7 cellular contexts compared by ENCODE assay signal in the genomic region with DNA sequence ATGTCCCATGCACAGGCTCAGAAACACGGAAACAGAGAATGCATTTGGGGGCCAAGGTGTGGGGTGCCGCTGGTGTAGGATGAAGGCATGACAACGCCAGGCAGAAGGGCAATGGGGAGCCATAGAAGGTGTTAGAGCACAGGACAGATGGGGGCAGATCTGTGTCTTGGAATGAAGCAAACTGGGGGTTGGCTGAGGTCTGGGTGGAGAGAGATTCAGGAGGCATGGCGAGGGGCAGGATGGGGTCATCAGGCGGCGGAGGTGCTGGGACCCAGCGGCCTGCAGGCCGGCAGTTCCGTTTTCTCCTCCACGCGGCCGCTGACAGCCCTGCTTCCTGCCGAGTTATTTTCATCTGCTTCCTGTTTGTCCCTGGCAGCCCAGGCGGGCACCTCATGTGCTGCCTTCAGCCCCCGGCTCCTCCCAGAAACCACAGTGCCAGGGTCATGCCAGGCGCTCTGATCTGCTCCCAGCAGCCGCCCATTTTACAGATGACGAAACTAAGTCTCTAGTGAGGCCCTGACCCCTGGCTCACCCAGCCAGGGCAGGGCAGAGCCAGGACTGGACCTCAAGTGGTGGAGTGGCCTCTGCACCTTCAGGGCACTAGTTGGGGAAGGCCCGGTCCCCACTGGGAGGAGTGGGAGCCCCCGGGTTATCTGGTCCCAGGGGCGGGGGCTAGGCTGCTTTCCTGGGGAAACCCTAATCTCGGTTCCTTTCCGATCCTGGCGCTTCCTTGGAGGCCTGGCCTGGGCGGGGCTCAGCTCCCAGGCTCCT. TPM values are rescaled to one million over a fixed set of nuclear protein-coding genes. Genes with fewer than 3 reads are reported as not detected.
DNase-seq lines count a peak whose midpoint lies in the region; ATAC-seq and FAIRE-seq lines count a peak whose summit lies in the region.

No MANE protein-coding gene starts in this region.

- FAIRE-seq in frontal cortex (lab: Jason Lieb, UNC) = no peak

- ATAC-seq in activated CD4-positive, CD25-positive, alpha-beta regulatory T cell treated with anti-CD3 and anti-CD28 coated beads, Interleukin-2, amount 50 U/mL, for 24 hours = peak; percentile 10 to 22
- ATAC-seq in esophagus mucosa (peak; percentile 7), GM18511 (IDR thresholded peaks at IDR 0.05; ENCODE audit: unreplicated experiment) (no peak)

- peak overlapping the region in 15 of 21 experiments; percentile 14 to 100 (median 88) for H3K27ac ChIP-seq in skin epidermis

- peak overlapping the region; percentile 39 to 62 (median 53) for H3K4me3 ChIP-seq in skin epidermis

- DNase-seq in HUDEP-2 (lab: John Stamatoyannopoulos, UW; ENCODE audit: unreplicated experiment in 76 of 76) = peak in 51 of 76 experiments; percentile 12 to 84 (median 58)
- no peak for DNase-seq in NCI-H146 treated with DMSO at 0.1 percent for 48 hours (lab: John Stamatoyannopoulos, UW; ENCODE audit: unreplicated experiment)
- DNase-seq in frontal cortex (ENCODE audit: low spot score in 2 of 2) = no peak

RNA-seq across cellular contexts. Expression of gene ARHGAP45, which starts 2.2 kb away (rescaled TPM):
- total RNA-seq in esophagus mucosa (5.1 TPM), frontal cortex (1.2 TPM)

RNA-seq across cellular contexts. Expression of gene POLR2E, which starts 26.0 kb away (rescaled TPM):
- total RNA-seq in esophagus mucosa = 139 TPM
- 35.5 TPM for total RNA-seq in frontal cortex

RNA-seq across cellular contexts. Expression of gene ABCA7, which starts 29.3 kb away (rescaled TPM):
- total RNA-seq in esophagus mucosa = 24.8 TPM
- total RNA-seq in frontal cortex = 2.0 TPM

RNA-seq across cellular contexts. Expression of gene GPX4, which starts 34.6 kb away (rescaled TPM):
- total RNA-seq in esophagus mucosa (138 TPM), frontal cortex (150 TPM)

RNA-seq across cellular contexts. Expression of gene CNN2, which starts 42.8 kb away (rescaled TPM):
- total RNA-seq in esophagus mucosa (183 TPM), frontal cortex (8.2 TPM)

Comparison
In these comparisons a context has a peak if more than half of its experiments do, and no peak if none do; other contexts are left out.
1. DNase-seq: peak in HUDEP-2 (51 of 76); none in NCI-H146 treated with DMSO at 0.1 percent for 48 hours (single experiment) and frontal cortex (0 of 2).